8 cellular contexts compared by ENCODE assay signal in genomic region chr3:4303187-4304123, GRCh38. TPM values are rescaled to one million over a fixed set of nuclear protein-coding genes. Genes with fewer than 3 reads are reported as not detected.
DNase-seq lines count a peak whose midpoint lies in the region; ATAC-seq lines count a peak whose summit lies in the region.

SETMAR (plus strand) TSS chr3:4303369; CDS start chr3:4303371, 2 bp downstream.

- intact Hi-C loops in left colon (cut with DNase I, micrococcal nuclease), result no loop called here

- ATAC-seq in GM19043 (IDR thresholded peaks at IDR 0.05; ENCODE audit: low read depth, unreplicated experiment), result peak; percentile 95
- ATAC-seq in HG03354 (IDR thresholded peaks at IDR 0.05; ENCODE audit: poor library complexity, severe bottlenecking, unreplicated experiment), result peak; percentile 99
- peak; percentile 97 for ATAC-seq in left colon

- peak within 1 kb of the TSS; percentile 95 for H3K27ac ChIP-seq in cingulate gyrus (ENCODE audit: low read depth, low read length)

- DNase-seq in AML-193 (lab: John Stamatoyannopoulos, UW), result peak; percentile 90 to 93
- DNase-seq in NCI-H460 (ENCODE audit: extremely low read depth, low read depth), result peak; percentile 70
- DNase-seq in activated CD4-positive, alpha-beta T cell treated with anti-CD3 and anti-CD28 coated beads for 48 hours, result peak; percentile 91
- peak; percentile 85 to 92 for DNase-seq in left colon
- peak; percentile 87 for DNase-seq in stimulated activated CD4-positive, alpha-beta T cell treated with anti-CD3 and anti-CD28 coated beads, Interleukin-1b, Interleukin-23, amount 100 ng/mL, for 48 hours

RNA-seq across cellular contexts. Expression of gene SETMAR, which starts in this region (rescaled TPM):
- 6.3 and 6.7 TPM in 2 replicates for total RNA-seq in NCI-H460 (2014; rRNA removed; shearing (Covaris generic))
- polyA plus RNA-seq in NCI-H460 (2014; cell fraction: nucleus; rRNA removed), result 10.2 and 11.9 TPM in 2 replicates
- total RNA-seq in left colon, result 1 to 10 TPM; 8.1 to 8.8 TPM

Comparison
In these comparisons a context has a peak if more than half of its experiments do, and no peak if none do; other contexts are left out.
1. Peak in every context shown above with its lines: DNase-seq, ATAC-seq and H3K27ac ChIP-seq.